Comparison of ENCODE assay signal across 12 cellular contexts in the genomic region with DNA sequence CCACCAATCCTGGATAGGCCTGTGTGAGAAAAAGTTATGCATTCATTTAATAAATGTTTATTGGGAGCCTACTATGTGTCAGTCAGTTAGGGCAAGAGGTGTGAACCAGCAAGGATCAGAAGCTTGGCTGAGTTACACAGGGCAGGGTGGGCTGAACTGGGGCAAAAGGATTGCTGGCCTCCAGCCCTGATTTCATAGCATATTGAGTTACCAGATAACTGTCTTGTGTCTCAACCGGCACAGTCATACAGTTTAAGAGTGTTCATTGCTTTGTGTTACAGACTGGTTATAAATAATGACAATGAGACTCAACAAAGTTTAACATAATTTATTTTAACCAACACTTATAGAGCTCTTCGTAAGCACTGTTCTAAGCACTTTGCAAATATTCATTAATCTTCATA.
DNase-seq lines count a peak whose midpoint lies in the region; TF ChIP-seq lines count a peak whose summit lies in the region.
"Had no signal": no experiment of that assay in that cellular context is flagged by ENCODE, and none has a peak within 500 bp of the region (broad histone marks: within the 10 kb centered on the region; RNA-seq: fewer than 3 reads in every experiment).

No MANE protein-coding gene starts in this region.

- H3K4me1 ChIP-seq in hepatocyte (ENCODE audit: insufficient read depth): peaks cover 20% of the 10 kb centered on the region

- H2AFZ ChIP-seq in hepatocyte: no peak overlapping the region

- H3K79me2 ChIP-seq in hepatocyte: no peaks in the 10 kb centered on the region

- no peaks in the 10 kb centered on the region for H3K27me3 ChIP-seq in hepatocyte

- H3K36me3 ChIP-seq in hepatocyte (replicated peaks; ENCODE audit: insufficient read depth, low read depth): no peaks in the 10 kb centered on the region
- H3K36me3 ChIP-seq: WERI-Rb-1 had no signal

- no peaks in the 10 kb centered on the region for H3K9me3 ChIP-seq in hepatocyte (ENCODE audit: low read depth)

- DNase-seq in AG04449 (ENCODE audit: low read depth, low spot score) (peak; percentile 56), HK-2 (ENCODE audit: unreplicated experiment) (peak; percentile 16), amniotic stem cell (lab: John Stamatoyannopoulos, UW) (peak; percentile 70), hepatocyte (ENCODE audit: low spot score) (peak; percentile 28), NCI-H446 (lab: John Stamatoyannopoulos, UW) (no peak), NCI-H1048 (lab: John Stamatoyannopoulos, UW) (no peak), T-helper 9 cell (no peak), dermis blood vessel endothelial cell (no peak)
- DNase-seq: CD8-positive, alpha-beta T cell; effector CD4-positive, alpha-beta T cell; MM.1S; WERI-Rb-1 had no signal

- H4K20me1 ChIP-seq in hepatocyte (ENCODE audit: insufficient read depth, poor library complexity, severe bottlenecking): no peaks in the 10 kb centered on the region

- no peaks in the 10 kb centered on the region for H3K9me2 ChIP-seq in hepatocyte (replicated peaks; ENCODE audit: insufficient read depth)

- POLR2A ChIA-PET in AG04449 (lab: Yijun Ruan, JAX): interaction anchor here (0.6 to 1.9 kb wide), 6 partner anchors 8 to 730 kb away, joined by 3 to 11 read pairs (median 4); no protein-coding TSS in a partner anchor

- CTCF ChIA-PET in AG04449 (lab: Yijun Ruan, JAX): interaction anchor here (1.3 to 3.5 kb wide), 7 partner anchors 8 to 505 kb away, joined by 3 to 7 read pairs (median 4); no protein-coding TSS in a partner anchor

- no peak overlapping the region for H3K27ac ChIP-seq in hepatocyte
- H3K27ac ChIP-seq: WERI-Rb-1 had no signal

- H3K4me3 ChIP-seq in AG04449 (ENCODE audit: low read depth, low read length) (no peak overlapping the region), hepatocyte (no peak overlapping the region)

- WGBS in hepatocyte (ENCODE audit: low lambda C conversion rate, missing lambda C conversion rate): 62% methylated on average over 2 of the region's 2 CpGs

- no peak overlapping the region for H3K4me2 ChIP-seq in hepatocyte

- TF ChIP-seq CTCF in AG04449 (IDR thresholded peaks at IDR 0.05; ENCODE audit: insufficient read depth, low read length, missing control alignments): no peak
- TF ChIP-seq CTCF in hepatocyte (IDR thresholded peaks at IDR 0.05; ENCODE audit: poor library complexity): no peak

Comparison
In these comparisons a context has a peak if more than half of its experiments do, and no peak if none do; other contexts are left out.
1. DNase-seq: peak in AG04449 (single experiment), HK-2 (single experiment), amniotic stem cell (single experiment) and hepatocyte (single experiment); none in NCI-H446 (0 of 2), NCI-H1048 (single experiment), T-helper 9 cell (single experiment) and dermis blood vessel endothelial cell (single experiment).